Comparison of ENCODE assay signal across 1 cellular context in the genomic region with DNA sequence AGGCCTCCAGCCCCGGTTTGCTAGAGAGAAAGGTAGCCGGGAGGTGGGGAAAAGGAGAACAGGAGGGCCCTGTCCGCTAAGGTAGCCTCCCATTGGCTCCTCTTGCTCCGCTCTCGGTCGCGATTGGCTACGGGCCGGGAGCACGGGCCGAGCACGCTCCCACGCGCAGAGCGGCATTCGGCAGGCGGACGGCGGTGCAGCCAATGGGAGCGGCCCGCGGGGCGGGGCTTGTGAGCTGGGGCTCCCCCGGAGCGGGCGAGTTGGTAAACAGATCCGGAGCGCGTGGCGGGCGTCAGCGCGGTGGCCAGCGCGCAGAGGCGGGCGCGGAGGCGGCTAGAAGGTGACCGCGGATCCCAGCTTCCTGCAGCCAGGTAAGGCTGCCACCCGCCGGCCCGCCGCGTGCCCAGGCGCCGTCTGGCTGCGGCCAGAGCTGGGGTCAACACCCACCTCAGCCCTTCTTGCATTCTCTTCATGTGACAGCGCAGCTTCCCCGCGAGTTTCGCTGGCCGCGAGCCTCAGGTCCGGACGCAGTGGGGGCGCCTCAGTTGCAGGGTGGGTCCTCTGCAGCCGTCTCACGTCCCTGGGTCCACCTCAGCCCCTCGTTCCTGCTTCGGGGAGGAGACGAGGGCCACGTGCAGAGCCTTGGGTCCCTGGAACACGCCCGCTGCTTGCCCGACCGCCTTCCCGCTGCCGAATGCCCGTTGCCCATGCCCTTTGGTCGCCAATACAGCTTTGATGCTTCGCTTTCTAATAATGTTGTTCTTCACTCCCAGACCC.
TF ChIP-seq lines count a peak whose summit lies in the region.

Gene COQ8A (plus strand): TSS at position 266 of the 777 bp plus-strand sequence. CDS start 21,092 bp downstream, outside the sequence.

TF ChIP-seq in GM12878, 131 proteins besides CTCF, POLR2A, EP300 and RAD21 (continued from another document):
- TF ChIP-seq RUNX3 (IDR thresholded peaks at IDR 0.05; ENCODE audit: low read length): no peak; the same call in 1 of the 2 replicates
- TF ChIP-seq, protein P1, sequence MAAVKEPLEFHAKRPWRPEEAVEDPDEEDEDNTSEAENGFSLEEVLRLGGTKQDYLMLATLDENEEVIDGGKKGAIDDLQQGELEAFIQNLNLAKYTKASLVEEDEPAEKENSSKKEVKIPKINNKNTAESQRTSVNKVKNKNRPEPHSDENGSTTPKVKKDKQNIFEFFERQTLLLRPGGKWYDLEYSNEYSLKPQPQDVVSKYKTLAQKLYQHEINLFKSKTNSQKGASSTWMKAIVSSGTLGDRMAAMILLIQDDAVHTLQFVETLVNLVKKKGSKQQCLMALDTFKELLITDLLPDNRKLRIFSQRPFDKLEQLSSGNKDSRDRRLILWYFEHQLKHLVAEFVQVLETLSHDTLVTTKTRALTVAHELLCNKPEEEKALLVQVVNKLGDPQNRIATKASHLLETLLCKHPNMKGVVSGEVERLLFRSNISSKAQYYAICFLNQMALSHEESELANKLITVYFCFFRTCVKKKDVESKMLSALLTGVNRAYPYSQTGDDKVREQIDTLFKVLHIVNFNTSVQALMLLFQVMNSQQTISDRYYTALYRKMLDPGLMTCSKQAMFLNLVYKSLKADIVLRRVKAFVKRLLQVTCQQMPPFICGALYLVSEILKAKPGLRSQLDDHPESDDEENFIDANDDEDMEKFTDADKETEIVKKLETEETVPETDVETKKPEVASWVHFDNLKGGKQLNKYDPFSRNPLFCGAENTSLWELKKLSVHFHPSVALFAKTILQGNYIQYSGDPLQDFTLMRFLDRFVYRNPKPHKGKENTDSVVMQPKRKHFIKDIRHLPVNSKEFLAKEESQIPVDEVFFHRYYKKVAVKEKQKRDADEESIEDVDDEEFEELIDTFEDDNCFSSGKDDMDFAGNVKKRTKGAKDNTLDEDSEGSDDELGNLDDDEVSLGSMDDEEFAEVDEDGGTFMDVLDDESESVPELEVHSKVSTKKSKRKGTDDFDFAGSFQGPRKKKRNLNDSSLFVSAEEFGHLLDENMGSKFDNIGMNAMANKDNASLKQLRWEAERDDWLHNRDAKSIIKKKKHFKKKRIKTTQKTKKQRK (IDR thresholded peaks at IDR 0.05; ENCODE audit: low read depth, low read length): peak; percentile 88
- no peak for TF ChIP-seq HSF1 (IDR thresholded peaks at IDR 0.05; ENCODE audit: low read depth, low read length)
- no peak for TF ChIP-seq PBX3 (IDR thresholded peaks at IDR 0.05; ENCODE audit: insufficient replicate concordance, low read depth, low read length)
- TF ChIP-seq CHD1 (IDR thresholded peaks at IDR 0.05; ENCODE audit: low read depth, low read length): no peak
- no peak for TF ChIP-seq ZNF217 (IDR thresholded peaks at IDR 0.05)
- no peak for TF ChIP-seq ATF7 (IDR thresholded peaks at IDR 0.05; ENCODE audit: low read depth)
- 0 out of 2 replicates have a peak, but pooled peaks have one; percentile 1 for TF ChIP-seq HCFC1 (IDR thresholded peaks at IDR 0.05; ENCODE audit: low read length)
- TF ChIP-seq IRF3 (IDR thresholded peaks at IDR 0.05): peak; percentile 98
- TF ChIP-seq TCF12 (IDR thresholded peaks at IDR 0.05; ENCODE audit: low read depth, low read length): no peak
- no peak for TF ChIP-seq RAD51 (IDR thresholded peaks at IDR 0.05)
- no peak for TF ChIP-seq SMC3 (IDR thresholded peaks at IDR 0.05; ENCODE audit: borderline replicate concordance, low read length)
- TF ChIP-seq, protein P2, sequence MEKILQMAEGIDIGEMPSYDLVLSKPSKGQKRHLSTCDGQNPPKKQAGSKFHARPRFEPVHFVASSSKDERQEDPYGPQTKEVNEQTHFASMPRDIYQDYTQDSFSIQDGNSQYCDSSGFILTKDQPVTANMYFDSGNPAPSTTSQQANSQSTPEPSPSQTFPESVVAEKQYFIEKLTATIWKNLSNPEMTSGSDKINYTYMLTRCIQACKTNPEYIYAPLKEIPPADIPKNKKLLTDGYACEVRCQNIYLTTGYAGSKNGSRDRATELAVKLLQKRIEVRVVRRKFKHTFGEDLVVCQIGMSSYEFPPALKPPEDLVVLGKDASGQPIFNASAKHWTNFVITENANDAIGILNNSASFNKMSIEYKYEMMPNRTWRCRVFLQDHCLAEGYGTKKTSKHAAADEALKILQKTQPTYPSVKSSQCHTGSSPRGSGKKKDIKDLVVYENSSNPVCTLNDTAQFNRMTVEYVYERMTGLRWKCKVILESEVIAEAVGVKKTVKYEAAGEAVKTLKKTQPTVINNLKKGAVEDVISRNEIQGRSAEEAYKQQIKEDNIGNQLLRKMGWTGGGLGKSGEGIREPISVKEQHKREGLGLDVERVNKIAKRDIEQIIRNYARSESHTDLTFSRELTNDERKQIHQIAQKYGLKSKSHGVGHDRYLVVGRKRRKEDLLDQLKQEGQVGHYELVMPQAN (conservative IDR thresholded peaks at IDR 0.05): peak; percentile 97
